Comparison of ENCODE assay signal across 8 cellular contexts in the genomic region with DNA sequence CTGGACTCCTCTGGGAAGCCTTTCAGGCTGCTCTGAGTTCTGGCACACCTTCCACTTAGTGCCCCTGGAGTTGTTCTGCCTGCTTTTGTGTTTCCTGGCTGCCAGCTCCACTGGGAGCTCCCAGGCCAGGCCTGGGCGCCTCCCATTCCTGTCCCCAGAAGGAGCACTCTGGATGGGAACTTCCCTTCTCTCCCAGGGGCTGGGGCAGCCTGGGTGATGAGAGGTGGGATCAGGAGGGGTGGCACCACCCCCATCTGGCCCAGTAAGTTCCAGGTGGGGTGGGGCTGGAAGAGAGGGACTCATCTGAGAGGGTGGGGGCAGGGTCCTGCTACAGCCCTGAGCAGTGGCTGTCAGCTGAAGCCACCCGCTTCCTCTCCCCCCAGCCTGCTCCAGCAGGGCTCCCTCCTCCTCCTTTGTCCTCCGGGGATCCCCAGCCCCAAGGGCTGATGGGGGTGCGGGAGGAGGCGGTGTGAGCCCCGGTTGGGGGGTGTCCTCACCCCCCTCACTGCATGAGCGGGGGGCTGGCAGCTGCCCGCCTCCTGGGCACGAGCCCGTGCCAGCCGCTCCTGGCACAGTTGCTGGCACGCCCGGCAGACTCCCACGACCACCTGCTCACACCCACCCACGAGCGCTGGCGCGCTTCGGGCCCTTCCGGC. TPM values are rescaled to one million over a fixed set of nuclear protein-coding genes. Genes with fewer than 3 reads are reported as not detected.
A peak's percentile ranks its signal among the peaks of the same experiment; 100 is the strongest.
DNase-seq lines count a peak whose midpoint lies in the region; ATAC-seq and TF ChIP-seq lines count a peak whose summit lies in the region.

No MANE protein-coding gene starts in this region.

- H3K9me3 ChIP-seq in esophagus squamous epithelium: no peaks in the 10 kb centered on the region
- no peaks in the 10 kb centered on the region for H3K9me3 ChIP-seq in gastrocnemius medialis
- H3K9me3 ChIP-seq in MG63: no peaks in the 10 kb centered on the region

- H3K27ac ChIP-seq in esophagus squamous epithelium (peak overlapping the region in 2 of 4 donors; percentile 32 to 44), gastrocnemius medialis (peak overlapping the region; percentile 36 to 64 (median 50))

- peaks cover 23 to 44% (median 29%) of the 10 kb centered on the region in 3 donors for H3K4me1 ChIP-seq in esophagus squamous epithelium
- H3K4me1 ChIP-seq in gastrocnemius medialis: peaks cover 17 to 29% of the 10 kb centered on the region in 2 donors

- peak overlapping the region; percentile 29 to 70 (median 42) for H3K4me3 ChIP-seq in esophagus squamous epithelium
- peak overlapping the region; percentile 47 to 62 (median 58) for H3K4me3 ChIP-seq in gastrocnemius medialis
- no peak overlapping the region for H3K4me3 ChIP-seq in MG63

- TF ChIP-seq CTCF in esophagus squamous epithelium (IDR thresholded peaks at IDR 0.05): no peak
- TF ChIP-seq CTCF in gastrocnemius medialis (IDR thresholded peaks at IDR 0.05 in 4 of 5, conservative IDR thresholded peaks at IDR 0.05 in 1 of 5): no peak

- peaks cover 0 to 63% (median 8%) of the 10 kb centered on the region in 4 donors for H3K27me3 ChIP-seq in esophagus squamous epithelium
- no peaks in the 10 kb centered on the region for H3K27me3 ChIP-seq in gastrocnemius medialis
- H3K27me3 ChIP-seq in MG63: peaks cover 4% of the 10 kb centered on the region; the same call in 1 of the 2 replicates

- in situ Hi-C loops in gastrocnemius medialis (cut with MboI; ENCODE audit: low sequenced_read_pairs in 4 of 4): loop anchor here in 3 of 4 donors (5.0 to 10.0 kb wide), 2 partner anchors 46 to 49 kb away; no protein-coding TSS in a partner anchor

- no peak for ATAC-seq in gastrocnemius medialis
- no peak for ATAC-seq in GM21619 (IDR thresholded peaks at IDR 0.05; ENCODE audit: unreplicated experiment)

- TF ChIP-seq POLR2A in esophagus squamous epithelium (IDR thresholded peaks at IDR 0.05) (no peak), gastrocnemius medialis (IDR thresholded peaks at IDR 0.05) (no peak)

- no peaks in the 10 kb centered on the region for H3K36me3 ChIP-seq in esophagus squamous epithelium
- no peaks in the 10 kb centered on the region for H3K36me3 ChIP-seq in gastrocnemius medialis
- no peaks in the 10 kb centered on the region for H3K36me3 ChIP-seq in MG63

- intact Hi-C loops in esophagus squamous epithelium (cut with DNase I) (no loop called here), gastrocnemius medialis (cut with DNase I; ENCODE audit: low total_unique reads) (loop anchor here (2.0 kb wide), 1 partner anchor 67 kb away; no protein-coding TSS in a partner anchor)

- DNase-seq in activated gamma-delta T cell treated with Interleukin-2 at 50 U/mL for 16 hours: peak; percentile 30
- no peak for DNase-seq in activated gamma-delta T cell (lab: John Stamatoyannopoulos, UW)
- DNase-seq in NCI-H748 (lab: John Stamatoyannopoulos, UW; ENCODE audit: unreplicated experiment): peak; percentile 97
- DNase-seq in esophagus squamous epithelium (lab: John Stamatoyannopoulos, UW): no peak
- no peak for DNase-seq in gastrocnemius medialis
- DNase-seq in NCI-H1048 (lab: John Stamatoyannopoulos, UW): no peak
- no peak for DNase-seq in MG63

- WGBS in esophagus squamous epithelium, 2 donors: no CpG with 5 or more reads among the region's 20 CpGs

RNA-seq across cellular contexts. Expression of a gene that starts 4.7 kb away (rescaled TPM):
- total RNA-seq in esophagus squamous epithelium (under 1 TPM in 3 of 4 donors, not detected in 1; 0.18 to 0.53 (median 0.38) TPM), gastrocnemius medialis (1 to 10 TPM in 2 of 4 donors, under 1 TPM in 2; 0.20 to 3.9 (median 0.94) TPM)
- total RNA-seq in MG63 (2014; rRNA removed; shearing (Covaris generic); ENCODE audit: low replicate concordance): not detected in 2 replicates

Comparison
In these comparisons a context has a peak if more than half of its experiments do, and no peak if none do; other contexts are left out.
1. DNase-seq: peak in activated gamma-delta T cell treated with Interleukin-2 at 50 U/mL for 16 hours (single experiment) and NCI-H748 (single experiment); none in activated gamma-delta T cell (single experiment), esophagus squamous epithelium (single experiment), gastrocnemius medialis (0 of 2), NCI-H1048 (single experiment) and MG63 (single experiment).